ENCODE assay signal across 18 cellular contexts in the genomic region with DNA sequence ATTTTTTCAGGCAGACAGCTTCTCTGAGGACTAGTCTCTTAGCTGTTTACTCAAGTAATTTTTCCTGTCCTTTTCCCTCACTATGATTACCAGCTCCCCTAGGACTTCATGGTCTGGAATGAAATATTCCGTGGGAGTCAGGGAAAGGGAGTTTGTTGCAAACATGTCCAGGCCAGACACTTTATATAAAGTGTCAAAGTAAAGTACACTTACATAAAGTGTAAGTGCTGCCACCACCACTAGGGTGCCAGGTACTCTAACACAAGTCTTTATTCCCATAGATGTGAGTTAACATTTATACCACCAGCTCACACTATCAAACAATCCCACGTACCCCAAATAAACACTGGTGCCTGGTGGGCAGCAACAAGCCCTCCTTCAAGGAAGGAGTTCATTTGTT.
A peak's percentile ranks its signal among the peaks of the same experiment; 100 is the strongest.
DNase-seq lines count a peak whose midpoint lies in the region; ATAC-seq, FAIRE-seq and TF ChIP-seq lines count a peak whose summit lies in the region.
"Had no signal": no experiment of that assay in that cellular context is flagged by ENCODE, and none has a peak within 500 bp of the region (broad histone marks: within the 10 kb centered on the region; RNA-seq: fewer than 3 reads in every experiment).

No MANE protein-coding gene starts in this region.

- H3K79me2 ChIP-seq in OCI-LY1 (ENCODE audit: insufficient read depth, low read length) (no peaks in the 10 kb centered on the region), endothelial cell of umbilical vein (ENCODE audit: control insufficient read depth, insufficient read depth, low read length) (no peaks in the 10 kb centered on the region)

- no peak overlapping the region for H3K4me2 ChIP-seq in OCI-LY1 (ENCODE audit: low read length)
- H3K4me2 ChIP-seq in endothelial cell of umbilical vein (ENCODE audit: insufficient read depth, low read length): no peak overlapping the region

- BruUV-seq in endothelial cell of umbilical vein (replicated peaks; lab: Mats Ljungman, UMichigan): no TSS peak

- no peak for ATAC-seq in naive thymus-derived CD4-positive, alpha-beta T cell
- no peak for ATAC-seq in HG02852 (IDR thresholded peaks at IDR 0.05; ENCODE audit: unreplicated experiment)
- ATAC-seq: activated naive CD4-positive, alpha-beta T cell treated with anti-CD3 and anti-CD28 coated beads, Interleukin-2, amount 50 U/mL, for 72 hours; gastrocnemius medialis had no signal

- H2AFZ ChIP-seq in OCI-LY1 (ENCODE audit: low read length): no peak overlapping the region
- no peak overlapping the region for H2AFZ ChIP-seq in endothelial cell of umbilical vein (ENCODE audit: low read depth, low read length)

- no peaks in the 10 kb centered on the region for H3K9me2 ChIP-seq in OCI-LY1 (ENCODE audit: low read depth, low read length)

- TF ChIP-seq CTCF in GM12873 (IDR thresholded peaks at IDR 0.05; ENCODE audit: insufficient read depth, low read depth, low read length, missing control alignments): peak; percentile 17
- peak; percentile 19; the same call in 1 of the 2 replicates for TF ChIP-seq CTCF in OCI-LY1 (IDR thresholded peaks at IDR 0.05; ENCODE audit: low read length)
- peak in 1 of 2 donors; percentile 8 for TF ChIP-seq CTCF in endothelial cell of umbilical vein (IDR thresholded peaks at IDR 0.05; ENCODE audit: extremely low read depth in 1 of 2, insufficient read depth in 1 of 2, low read depth in 1 of 2, low read length in 2 of 2)
- TF ChIP-seq CTCF in nephron (IDR thresholded peaks at IDR 0.05; ENCODE audit: unreplicated experiment in 3 of 3): peak; percentile 12 to 34 (median 28)

- no peak overlapping the region for H3K4me3 Mint-ChIP-seq in nephron
- no peak overlapping the region for H3K4me3 Mint-ChIP-seq in naive thymus-derived CD4-positive, alpha-beta T cell
- H3K4me3 Mint-ChIP-seq in activated naive CD4-positive, alpha-beta T cell treated with anti-CD3 and anti-CD28 coated beads, Interleukin-2, amount 10 ng/mL, durations not matched to agents 7 days and 5 days: no peak overlapping the region
- H3K4me3 Mint-ChIP-seq: CD14-positive monocyte, naive B cell had no signal

- peaks cover 6% of the 10 kb centered on the region for H3K4me1 Mint-ChIP-seq in nephron
- no peaks in the 10 kb centered on the region for H3K4me1 Mint-ChIP-seq in naive thymus-derived CD4-positive, alpha-beta T cell
- no peaks in the 10 kb centered on the region for H3K4me1 Mint-ChIP-seq in activated naive CD4-positive, alpha-beta T cell treated with anti-CD3 and anti-CD28 coated beads, Interleukin-2, amount 10 ng/mL, durations not matched to agents 7 days and 5 days
- H3K4me1 Mint-ChIP-seq: CD14-positive monocyte, naive B cell had no signal

- no peaks in the 10 kb centered on the region for H3K9me1 ChIP-seq in endothelial cell of umbilical vein (replicated peaks; ENCODE audit: control insufficient read depth, extremely low read depth, insufficient read depth, low read length)

- H3K9ac ChIP-seq in OCI-LY1 (ENCODE audit: low read length): no peak overlapping the region
- H3K9ac ChIP-seq in endothelial cell of umbilical vein (replicated peaks; ENCODE audit: extremely low read depth, insufficient read depth, low read length): no peak overlapping the region

- CTCF ChIA-PET in endothelial cell of umbilical vein (lab: Charles Lee): interaction anchor here (1.2 kb wide), 1 partner anchor 14 kb away, joined by 3 read pairs; no protein-coding TSS in a partner anchor
- CTCF ChIA-PET in naive thymus-derived CD4-positive, alpha-beta T cell (lab: Charles Lee): no interaction called here
- CTCF ChIA-PET in activated naive CD4-positive, alpha-beta T cell treated with anti-CD3 and anti-CD28 coated beads, Interleukin-2, amount 10 ng/mL, durations not matched to agents 7 days and 5 days (lab: Charles Lee): no interaction called here

- H4K20me1 ChIP-seq in OCI-LY1 (ENCODE audit: insufficient read depth, low read length): no peaks in the 10 kb centered on the region
- H4K20me1 ChIP-seq in endothelial cell of umbilical vein (replicated peaks; ENCODE audit: control insufficient read depth, extremely low read depth, insufficient read depth, low read length): no peaks in the 10 kb centered on the region

- FAIRE-seq in endothelial cell of umbilical vein (lab: Jason Lieb, UNC): no peak
- FAIRE-seq: GM19239 had no signal

- DNase-seq in endothelial cell of umbilical vein (ENCODE audit: low read depth, low spot score): peak; percentile 5
- no peak for DNase-seq in mucosa of gallbladder (ENCODE audit: low spot score)
- no peak for DNase-seq in naive thymus-derived CD4-positive, alpha-beta T cell
- no peak for DNase-seq in activated naive CD4-positive, alpha-beta T cell treated with anti-CD3 and anti-CD28 coated beads, Interleukin-2, amount 10 ng/mL, durations not matched to agents 7 days and 5 days
- DNase-seq: gastrocnemius medialis; KG1; kidney glomerular epithelial cell; naive B cell; NK-92 treated with Interleukin-12 subunit alpha and Interleukin-12 subunit beta, amount 100 ng/mL, for 24 hours; sigmoid colon; stimulated activated naive CD4-positive, alpha-beta T cell had no signal

- POLR2A ChIA-PET in endothelial cell of umbilical vein (lab: Charles Lee): no interaction called here
- POLR2A ChIA-PET in naive thymus-derived CD4-positive, alpha-beta T cell (lab: Charles Lee): no interaction called here

- dilution Hi-C loops in endothelial cell of umbilical vein (cut with MboI; ENCODE audit: extremely low pct_ligation_motif_present, low sequenced_read_pairs): no loop called here

- H3K4me3 ChIP-seq in OCI-LY1 (ENCODE audit: low read depth, low read length, poor library complexity, severe bottlenecking): no peak overlapping the region
- no peak overlapping the region for H3K4me3 ChIP-seq in endothelial cell of umbilical vein (replicated peaks in 1 of 3; ENCODE audit: insufficient read depth in 1 of 3, low read depth in 1 of 3, low read length in 3 of 3)
- H3K4me3 ChIP-seq in naive thymus-derived CD4-positive, alpha-beta T cell (ENCODE audit: low read length): no peak overlapping the region
- H3K4me3 ChIP-seq: gastrocnemius medialis, sigmoid colon had no signal

- no peaks in the 10 kb centered on the region for H3K4me1 ChIP-seq in OCI-LY1 (ENCODE audit: insufficient read depth, low read length, severe bottlenecking)
- no peaks in the 10 kb centered on the region for H3K4me1 ChIP-seq in endothelial cell of umbilical vein (ENCODE audit: control insufficient read depth, extremely low read depth, insufficient read depth, low read length)
- H3K4me1 ChIP-seq in naive thymus-derived CD4-positive, alpha-beta T cell (ENCODE audit: control insufficient read depth in 2 of 2, insufficient read depth in 2 of 2, low read length in 2 of 2): no peaks in the 10 kb centered on the region
- H3K4me1 ChIP-seq: gastrocnemius medialis, sigmoid colon had no signal

- peaks cover 26% of the 10 kb centered on the region for H3K36me3 Mint-ChIP-seq in nephron (ENCODE audit: low read depth)
- H3K36me3 Mint-ChIP-seq in naive thymus-derived CD4-positive, alpha-beta T cell: peaks cover 0 to 24% (median 1%) of the 10 kb centered on the region in 5 donors
- H3K36me3 Mint-ChIP-seq in activated naive CD4-positive, alpha-beta T cell treated with anti-CD3 and anti-CD28 coated beads, Interleukin-2, amount 10 ng/mL, durations not matched to agents 7 days and 5 days: no peaks in the 10 kb centered on the region
- H3K36me3 Mint-ChIP-seq: CD14-positive monocyte had no signal

- H3K27ac Mint-ChIP-seq in nephron: peak overlapping the region in 2 of 3 experiments; percentile 38 to 59
- no peak overlapping the region for H3K27ac Mint-ChIP-seq in naive thymus-derived CD4-positive, alpha-beta T cell
- H3K27ac Mint-ChIP-seq in activated naive CD4-positive, alpha-beta T cell treated with anti-CD3 and anti-CD28 coated beads, Interleukin-2, amount 10 ng/mL, durations not matched to agents 7 days and 5 days: no peak overlapping the region
- H3K27ac Mint-ChIP-seq: activated naive CD4-positive, alpha-beta T cell treated with anti-CD3 and anti-CD28 coated beads, Interleukin-2, amount 50 U/mL, for 72 hours; CD14-positive monocyte; naive B cell had no signal

- TF ChIP-seq POLR2A in endothelial cell of umbilical vein (IDR thresholded peaks at IDR 0.05; ENCODE audit: low read depth, low read length): no peak

- intact Hi-C loops in endothelial cell of umbilical vein (cut with micrococcal nuclease): no loop called here
- intact Hi-C loops in naive thymus-derived CD4-positive, alpha-beta T cell (cut with micrococcal nuclease): no loop called here

- peaks cover 15% of the 10 kb centered on the region for H3K9me3 Mint-ChIP-seq in nephron
- peaks cover 7 to 96% (median 34%) of the 10 kb centered on the region in 11 donors for H3K9me3 Mint-ChIP-seq in naive thymus-derived CD4-positive, alpha-beta T cell
- H3K9me3 Mint-ChIP-seq in activated naive CD4-positive, alpha-beta T cell treated with anti-CD3 and anti-CD28 coated beads, Interleukin-2, amount 10 ng/mL, durations not matched to agents 7 days and 5 days: peaks cover 18% of the 10 kb centered on the region

- H3K27me3 Mint-ChIP-seq in nephron (ENCODE audit: low read depth): no peaks in the 10 kb centered on the region
- no peaks in the 10 kb centered on the region for H3K27me3 Mint-ChIP-seq in naive thymus-derived CD4-positive, alpha-beta T cell
- H3K27me3 Mint-ChIP-seq in activated naive CD4-positive, alpha-beta T cell treated with anti-CD3 and anti-CD28 coated beads, Interleukin-2, amount 10 ng/mL, durations not matched to agents 7 days and 5 days: no peaks in the 10 kb centered on the region
- H3K27me3 Mint-ChIP-seq: naive B cell had no signal

- H3K9me3 ChIP-seq in OCI-LY1 (ENCODE audit: low read length) (no peaks in the 10 kb centered on the region), endothelial cell of umbilical vein (replicated peaks; ENCODE audit: control insufficient read depth, insufficient read depth, low read length) (no peaks in the 10 kb centered on the region)
- peaks cover 2 to 38% (median 4%) of the 10 kb centered on the region in 3 experiments for H3K9me3 ChIP-seq in naive thymus-derived CD4-positive, alpha-beta T cell (ENCODE audit: control insufficient read depth in 2 of 3, low read length in 3 of 3)
- H3K9me3 ChIP-seq: gastrocnemius medialis had no signal

- no peaks in the 10 kb centered on the region for H3F3A ChIP-seq in OCI-LY1 (ENCODE audit: insufficient read depth, low read length)

- H3K36me3 ChIP-seq in OCI-LY1 (ENCODE audit: insufficient read depth, low read length) (no peaks in the 10 kb centered on the region), endothelial cell of umbilical vein (ENCODE audit: control insufficient read depth in 2 of 2, extremely low read depth in 1 of 2, insufficient read depth in 2 of 2, low read length in 2 of 2) (no peaks in the 10 kb centered on the region)
- no peaks in the 10 kb centered on the region for H3K36me3 ChIP-seq in naive thymus-derived CD4-positive, alpha-beta T cell (ENCODE audit: control insufficient read depth in 2 of 3, insufficient read depth in 3 of 3, low read length in 3 of 3)

- no peak overlapping the region for H3K27ac ChIP-seq in OCI-LY1 (ENCODE audit: low read depth, low read length, poor library complexity, severe bottlenecking)
- H3K27ac ChIP-seq in endothelial cell of umbilical vein (ENCODE audit: insufficient read depth, low read depth, low read length): no peak overlapping the region
- no peak overlapping the region for H3K27ac ChIP-seq in naive thymus-derived CD4-positive, alpha-beta T cell (ENCODE audit: low read depth, low read length)
- H3K27ac ChIP-seq: gastrocnemius medialis, sigmoid colon had no signal

- H3K27me3 ChIP-seq in OCI-LY1 (ENCODE audit: insufficient read depth, low read length): no peaks in the 10 kb centered on the region
- H3K27me3 ChIP-seq in endothelial cell of umbilical vein (ENCODE audit: control insufficient read depth in 2 of 2, insufficient read depth in 2 of 2, low read length in 2 of 2): no peaks in the 10 kb centered on the region
- no peaks in the 10 kb centered on the region for H3K27me3 ChIP-seq in naive thymus-derived CD4-positive, alpha-beta T cell (ENCODE audit: control insufficient read depth in 2 of 2, insufficient read depth in 2 of 2, low read length in 2 of 2)
- H3K27me3 ChIP-seq: gastrocnemius medialis, sigmoid colon had no signal

Comparison
In these comparisons a context has a peak if more than half of its experiments do, and no peak if none do; other contexts are left out.
1. H3K27ac Mint-ChIP-seq: peak in nephron (2 of 3); none in naive thymus-derived CD4-positive, alpha-beta T cell (0 of 9) and activated naive CD4-positive, alpha-beta T cell treated with anti-CD3 and anti-CD28 coated beads, Interleukin-2, amount 10 ng/mL, durations not matched to agents 7 days and 5 days (single experiment).